In the genomic region with DNA sequence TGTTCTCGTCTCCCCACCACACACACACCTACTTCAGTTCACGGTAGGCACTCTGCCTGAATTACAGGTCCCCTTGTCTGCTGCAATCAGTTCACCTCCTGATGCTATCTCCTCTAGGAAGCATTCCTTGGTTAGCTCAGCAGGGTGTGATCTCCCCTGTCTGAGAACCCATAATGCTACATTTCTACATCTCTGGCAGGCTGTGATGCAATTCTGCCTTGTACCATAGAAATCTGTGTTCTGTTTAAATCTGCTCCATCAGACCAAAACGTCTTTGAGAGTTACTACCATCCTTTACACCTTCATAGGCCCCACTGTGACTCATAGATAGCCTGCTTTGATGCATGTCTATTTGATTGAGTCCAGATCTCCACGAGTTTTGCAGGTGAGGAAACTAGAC, we compare ENCODE assay signal across 1 cellular context.
TF ChIP-seq lines count a peak whose summit lies in the region.

No MANE protein-coding gene starts in this region.

TF ChIP-seq in A549, 52 proteins besides CTCF, POLR2A, EP300 and RAD21 (continued from another document):
- TF ChIP-seq ZFP36 (IDR thresholded peaks at IDR 0.05; ENCODE audit: borderline replicate concordance, partially characterized antibody): no peak
- TF ChIP-seq, protein P1, sequence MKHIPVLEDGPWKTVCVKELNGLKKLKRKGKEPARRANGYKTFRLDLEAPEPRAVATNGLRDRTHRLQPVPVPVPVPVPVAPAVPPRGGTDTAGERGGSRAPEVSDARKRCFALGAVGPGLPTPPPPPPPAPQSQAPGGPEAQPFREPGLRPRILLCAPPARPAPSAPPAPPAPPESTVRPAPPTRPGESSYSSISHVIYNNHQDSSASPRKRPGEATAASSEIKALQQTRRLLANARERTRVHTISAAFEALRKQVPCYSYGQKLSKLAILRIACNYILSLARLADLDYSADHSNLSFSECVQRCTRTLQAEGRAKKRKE (CRISPR knock-in tag; IDR thresholded peaks at IDR 0.05; ENCODE audit: low read depth): no peak
